In the genomic region with DNA sequence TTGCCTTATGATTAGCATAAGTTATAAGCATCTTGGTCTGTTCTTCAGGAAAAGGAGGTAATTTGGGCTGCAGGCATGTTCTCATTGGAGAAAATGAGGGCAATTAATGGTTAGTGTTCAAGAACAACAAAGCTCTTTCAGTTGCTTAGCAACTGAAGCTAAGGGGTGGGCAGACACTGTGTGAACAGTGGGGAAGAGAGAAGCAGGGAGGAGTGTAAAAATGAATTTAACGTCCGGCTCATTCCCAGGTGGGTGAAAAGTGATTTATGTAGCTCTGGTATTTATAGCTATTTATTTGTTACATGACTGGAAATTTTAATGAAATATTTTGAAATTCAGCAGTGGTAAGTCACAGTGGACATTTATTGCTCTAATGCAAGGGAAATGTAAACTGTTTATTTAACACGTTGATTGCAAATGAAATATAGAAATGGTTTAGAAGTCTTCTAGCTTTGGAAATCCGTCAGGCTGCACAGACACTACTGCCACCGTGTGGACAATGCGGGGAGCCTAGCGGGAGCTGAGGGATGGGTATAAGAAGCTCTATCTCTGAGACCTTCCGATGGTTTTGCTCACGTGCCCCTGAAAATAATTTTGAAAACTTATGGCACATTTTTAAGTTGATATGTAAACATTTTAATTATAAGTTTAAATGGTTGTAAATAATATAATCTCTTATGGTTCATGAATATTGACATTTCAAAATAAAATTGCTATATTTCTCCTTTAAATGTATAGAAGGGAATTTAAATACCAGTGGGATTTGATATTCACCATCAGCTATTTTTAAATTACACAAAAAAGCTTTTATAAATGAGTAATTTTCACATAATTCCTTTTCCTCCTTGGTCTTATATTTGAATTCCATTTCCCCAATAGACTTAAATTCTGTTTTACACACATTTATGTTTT, we compare ENCODE assay signal across 8 cellular contexts. TPM values are rescaled to one million over a fixed set of nuclear protein-coding genes. Genes with fewer than 3 reads are reported as not detected.
DNase-seq lines count a peak whose midpoint lies in the region; ATAC-seq lines count a peak whose summit lies in the region.

No MANE protein-coding gene starts in this region.

- peak; percentile 95 for ATAC-seq in HG03354 (IDR thresholded peaks at IDR 0.05; ENCODE audit: poor library complexity, severe bottlenecking, unreplicated experiment)

- DNase-seq in C1 segment of cervical spinal cord (lab: John Stamatoyannopoulos, UW) = peak in 9 of 14 donors; percentile 19 to 75 (median 30)
- peak; percentile 25 for DNase-seq in GM19240 (ENCODE audit: insufficient read length, low spot score)
- peak; percentile 80 for DNase-seq in NCI-H345 (lab: John Stamatoyannopoulos, UW)
- DNase-seq in activated CD4-positive, CD25-positive, alpha-beta regulatory T cell treated with anti-CD3 and anti-CD28 coated beads, Interleukin-2, amount 50 U/mL, for 72 hours = peak; percentile 62
- peak; percentile 78 for DNase-seq in cerebellum (ENCODE audit: low spot score)
- peak; percentile 91 for DNase-seq in left kidney (ENCODE audit: low read depth, low spot score)
- peak; percentile 69 for DNase-seq in stimulated activated CD4-positive, alpha-beta T cell treated with anti-CD3 and anti-CD28 coated beads, Interleukin-4, amount 100 ng/mL, for 1 hour

RNA-seq across cellular contexts. Expression of a gene that starts 54.5 kb away (rescaled TPM):
- total RNA-seq in cerebellum = 9.3 TPM

Comparison
In these comparisons a context has a peak if more than half of its experiments do, and no peak if none do; other contexts are left out.
1. Peak in every context shown above with its lines: DNase-seq and ATAC-seq.
2. DNase-seq: peak in every context shown above with its lines; median percentile 91 in left kidney; 80 in NCI-H345; 78 in cerebellum; 69 in stimulated activated CD4-positive, alpha-beta T cell treated with anti-CD3 and anti-CD28 coated beads, Interleukin-4, amount 100 ng/mL, for 1 hour; 62 in activated CD4-positive, CD25-positive, alpha-beta regulatory T cell treated with anti-CD3 and anti-CD28 coated beads, Interleukin-2, amount 50 U/mL, for 72 hours; 30 in C1 segment of cervical spinal cord; 25 in GM19240.